20 cellular contexts compared by ENCODE assay signal in the genomic region with DNA sequence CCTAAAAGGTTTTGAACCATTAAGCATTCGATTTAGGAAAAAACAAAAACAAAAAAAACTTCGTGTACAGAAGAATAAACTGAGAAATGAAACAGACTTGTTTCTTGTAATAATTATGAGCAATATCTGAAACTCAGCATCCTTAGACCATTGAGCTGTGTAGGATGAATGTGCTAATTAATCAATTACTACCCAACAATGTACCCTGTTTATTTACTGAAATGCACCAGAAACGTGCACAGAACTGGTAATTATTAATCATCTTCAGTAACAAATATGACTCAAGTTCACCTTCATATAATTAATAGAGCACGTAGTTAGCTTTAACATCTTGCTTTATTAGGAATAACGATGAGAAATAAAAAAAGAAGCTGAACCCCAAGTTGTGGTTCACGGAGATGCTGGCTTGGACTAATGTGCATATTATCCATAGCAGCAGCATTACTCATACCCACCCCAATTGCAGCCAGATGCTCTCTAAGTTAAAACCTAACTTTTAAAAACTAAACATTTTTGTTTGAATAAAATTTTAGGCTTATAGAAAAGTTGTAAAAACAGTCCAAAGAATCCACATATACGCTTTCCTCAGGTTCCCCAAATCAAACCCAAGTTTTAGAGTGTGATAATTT. TPM values are rescaled to one million over a fixed set of nuclear protein-coding genes. Genes with fewer than 3 reads are reported as not detected.
DNase-seq lines count a peak whose midpoint lies in the region; ATAC-seq and TF ChIP-seq lines count a peak whose summit lies in the region.
"Had no signal": no experiment of that assay in that cellular context is flagged by ENCODE, and none has a peak within 500 bp of the region (broad histone marks: within the 10 kb centered on the region; RNA-seq: fewer than 3 reads in every experiment).

No MANE protein-coding gene starts in this region.

- no peak for TF ChIP-seq CTCF in fibroblast of pulmonary artery (IDR thresholded peaks at IDR 0.05; ENCODE audit: low read length, missing control alignments)
- TF ChIP-seq CTCF in smooth muscle cell (IDR thresholded peaks at IDR 0.05; ENCODE audit: borderline replicate concordance, insufficient read depth, poor library complexity, severe bottlenecking), result no peak

- DNase-seq in H4 (ENCODE audit: low spot score) (peak; percentile 25), fibroblast of pulmonary artery (ENCODE audit: low read depth) (peak; percentile 17), smooth muscle cell (lab: John Stamatoyannopoulos, UW; ENCODE audit: unreplicated experiment) (no peak), LoVo (ENCODE audit: low spot score) (no peak)
- no peak for DNase-seq in activated CD4-positive, alpha-beta T cell treated with anti-CD3 and anti-CD28 coated beads, Interleukin-2, amount 50 U/mL, for 1 hour
- DNase-seq: activated CD4-positive, alpha-beta memory T cell treated with anti-CD3 and anti-CD28 coated beads, Interleukin-2, amount 10 ng/mL, durations not matched to agents 7 days and 5 days; adrenal gland; cortex of kidney; left lung; NCI-H187 treated with DMSO at 0.1 percent for 48 hours; NCI-H526 treated with DMSO at 0.1 percent for 48 hours; PC-9; small intestine; transverse colon had no signal

- H3K27ac ChIP-seq in smooth muscle cell (ENCODE audit: low read depth), result no peak overlapping the region
- H3K27ac ChIP-seq: adrenal gland, epithelial cell of prostate, left lung, parathyroid adenoma, PC-9, transverse colon had no signal

- H3K79me2 ChIP-seq in smooth muscle cell (ENCODE audit: low read depth), result no peaks in the 10 kb centered on the region
- H3K79me2 ChIP-seq: parathyroid adenoma had no signal

- WGBS in smooth muscle cell (ENCODE audit: low lambda C conversion rate), result 70% methylated on average over 7 of the region's 7 CpGs

- H3K36me3 ChIP-seq in smooth muscle cell (ENCODE audit: low read depth), result no peaks in the 10 kb centered on the region
- H3K36me3 ChIP-seq: adrenal gland had no signal

- no peaks in the 10 kb centered on the region for H3F3A ChIP-seq in smooth muscle cell (ENCODE audit: low read depth)

- ATAC-seq in SK-N-SH treated with all-trans-retinoic acid at 6 μM for 48 hours (peak; percentile 96), GM21529 (IDR thresholded peaks at IDR 0.05; ENCODE audit: unreplicated experiment) (no peak), GM21360 (IDR thresholded peaks at IDR 0.05; ENCODE audit: unreplicated experiment) (no peak)
- ATAC-seq: left lung; stimulated activated effector memory CD8-positive, alpha-beta T cell treated with anti-CD3 and anti-CD28 coated beads, Interleukin-12 subunit alpha, Interleukin-12 subunit beta, amount 100 ng/mL, for 72 hours had no signal

- H4K20me1 ChIP-seq in smooth muscle cell (ENCODE audit: low read depth), result no peaks in the 10 kb centered on the region

- H3K4me2 ChIP-seq in smooth muscle cell, result peak overlapping the region; percentile 13
- H3K4me2 ChIP-seq: PC-9 had no signal

- H3K27me3 ChIP-seq in smooth muscle cell (ENCODE audit: low read depth), result no peaks in the 10 kb centered on the region
- H3K27me3 ChIP-seq: adrenal gland, left lung, transverse colon had no signal

- H3K9ac ChIP-seq in smooth muscle cell (ENCODE audit: low read depth), result no peak overlapping the region
- H3K9ac ChIP-seq: parathyroid adenoma had no signal

- no peak overlapping the region for H3K4me3 ChIP-seq in fibroblast of pulmonary artery (replicated peaks; ENCODE audit: low read depth, low read length)
- H3K4me3 ChIP-seq in smooth muscle cell, result no peak overlapping the region
- H3K4me3 ChIP-seq: adrenal gland, left lung, PC-9, transverse colon had no signal

- no peaks in the 10 kb centered on the region for H3K9me3 ChIP-seq in smooth muscle cell (replicated peaks; ENCODE audit: low read depth)
- H3K9me3 ChIP-seq: adrenal gland, left lung, transverse colon had no signal

- H3K4me1 ChIP-seq in smooth muscle cell (ENCODE audit: low read depth), result no peaks in the 10 kb centered on the region
- H3K4me1 ChIP-seq: parathyroid adenoma, transverse colon had no signal

- no peak overlapping the region for H2AFZ ChIP-seq in smooth muscle cell (ENCODE audit: low read depth)
- H2AFZ ChIP-seq: parathyroid adenoma, PC-9 had no signal

TF ChIP-seq in SK-N-SH treated with all-trans-retinoic acid at 6 μM for 48 hours, 23 proteins besides CTCF, POLR2A, EP300 and RAD21:
- TF ChIP-seq ZNF8 (CRISPR knock-in tag; IDR thresholded peaks at IDR 0.05), result no peak
- TF ChIP-seq, protein P1, sequence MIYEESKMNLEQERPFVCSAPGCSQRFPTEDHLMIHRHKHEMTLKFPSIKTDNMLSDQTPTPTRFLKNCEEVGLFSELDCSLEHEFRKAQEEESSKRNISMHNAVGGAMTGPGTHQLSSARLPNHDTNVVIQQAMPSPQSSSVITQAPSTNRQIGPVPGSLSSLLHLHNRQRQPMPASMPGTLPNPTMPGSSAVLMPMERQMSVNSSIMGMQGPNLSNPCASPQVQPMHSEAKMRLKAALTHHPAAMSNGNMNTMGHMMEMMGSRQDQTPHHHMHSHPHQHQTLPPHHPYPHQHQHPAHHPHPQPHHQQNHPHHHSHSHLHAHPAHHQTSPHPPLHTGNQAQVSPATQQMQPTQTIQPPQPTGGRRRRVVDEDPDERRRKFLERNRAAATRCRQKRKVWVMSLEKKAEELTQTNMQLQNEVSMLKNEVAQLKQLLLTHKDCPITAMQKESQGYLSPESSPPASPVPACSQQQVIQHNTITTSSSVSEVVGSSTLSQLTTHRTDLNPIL (CRISPR knock-in tag; IDR thresholded peaks at IDR 0.05; ENCODE audit: low read depth), result no peak
- no peak for TF ChIP-seq PPARA (CRISPR knock-in tag; IDR thresholded peaks at IDR 0.05; ENCODE audit: borderline replicate concordance)
- TF ChIP-seq ZFP3 (CRISPR knock-in tag; IDR thresholded peaks at IDR 0.05), result no peak
- TF ChIP-seq, protein P2, sequence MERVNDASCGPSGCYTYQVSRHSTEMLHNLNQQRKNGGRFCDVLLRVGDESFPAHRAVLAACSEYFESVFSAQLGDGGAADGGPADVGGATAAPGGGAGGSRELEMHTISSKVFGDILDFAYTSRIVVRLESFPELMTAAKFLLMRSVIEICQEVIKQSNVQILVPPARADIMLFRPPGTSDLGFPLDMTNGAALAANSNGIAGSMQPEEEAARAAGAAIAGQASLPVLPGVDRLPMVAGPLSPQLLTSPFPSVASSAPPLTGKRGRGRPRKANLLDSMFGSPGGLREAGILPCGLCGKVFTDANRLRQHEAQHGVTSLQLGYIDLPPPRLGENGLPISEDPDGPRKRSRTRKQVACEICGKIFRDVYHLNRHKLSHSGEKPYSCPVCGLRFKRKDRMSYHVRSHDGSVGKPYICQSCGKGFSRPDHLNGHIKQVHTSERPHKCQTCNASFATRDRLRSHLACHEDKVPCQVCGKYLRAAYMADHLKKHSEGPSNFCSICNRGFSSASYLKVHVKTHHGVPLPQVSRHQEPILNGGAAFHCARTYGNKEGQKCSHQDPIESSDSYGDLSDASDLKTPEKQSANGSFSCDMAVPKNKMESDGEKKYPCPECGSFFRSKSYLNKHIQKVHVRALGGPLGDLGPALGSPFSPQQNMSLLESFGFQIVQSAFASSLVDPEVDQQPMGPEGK (CRISPR knock-in tag; IDR thresholded peaks at IDR 0.05; ENCODE audit: borderline replicate concordance), result no peak
- no peak for TF ChIP-seq BACH2 (CRISPR knock-in tag; IDR thresholded peaks at IDR 0.05; ENCODE audit: borderline replicate concordance)
- no peak for TF ChIP-seq ARNTL (CRISPR knock-in tag; IDR thresholded peaks at IDR 0.05; ENCODE audit: borderline replicate concordance, low read depth)
- TF ChIP-seq, protein P3, sequence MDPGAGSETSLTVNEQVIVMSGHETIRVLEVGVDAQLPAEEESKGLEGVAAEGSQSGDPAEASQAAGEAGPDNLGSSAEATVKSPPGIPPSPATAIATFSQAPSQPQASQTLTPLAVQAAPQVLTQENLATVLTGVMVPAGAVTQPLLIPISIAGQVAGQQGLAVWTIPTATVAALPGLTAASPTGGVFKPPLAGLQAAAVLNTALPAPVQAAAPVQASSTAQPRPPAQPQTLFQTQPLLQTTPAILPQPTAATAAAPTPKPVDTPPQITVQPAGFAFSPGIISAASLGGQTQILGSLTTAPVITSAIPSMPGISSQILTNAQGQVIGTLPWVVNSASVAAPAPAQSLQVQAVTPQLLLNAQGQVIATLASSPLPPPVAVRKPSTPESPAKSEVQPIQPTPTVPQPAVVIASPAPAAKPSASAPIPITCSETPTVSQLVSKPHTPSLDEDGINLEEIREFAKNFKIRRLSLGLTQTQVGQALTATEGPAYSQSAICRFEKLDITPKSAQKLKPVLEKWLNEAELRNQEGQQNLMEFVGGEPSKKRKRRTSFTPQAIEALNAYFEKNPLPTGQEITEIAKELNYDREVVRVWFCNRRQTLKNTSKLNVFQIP (CRISPR knock-in tag; IDR thresholded peaks at IDR 0.05; ENCODE audit: borderline replicate concordance, low read depth), result no peak
- no peak for TF ChIP-seq RARB (CRISPR knock-in tag; IDR thresholded peaks at IDR 0.05)

RNA-seq across cellular contexts. Expression of a gene that starts 10.2 kb away (rescaled TPM):
- 2.4 and 2.5 TPM in 2 replicates for total RNA-seq in H4 (2014; rRNA removed; shearing (Covaris generic))
- total RNA-seq in smooth muscle cell, result 0.81 and 8.0 TPM in 2 replicates
- polyA plus RNA-seq in smooth muscle cell, result 5.6 and 5.9 TPM in 2 replicates

RNA-seq across cellular contexts. Expression of a gene that starts 31.8 kb away (rescaled TPM):
- 6.6 and 9.4 TPM in 2 replicates for total RNA-seq in H4 (2014; rRNA removed; shearing (Covaris generic))
- total RNA-seq in smooth muscle cell, result 4.4 and 6.9 TPM in 2 replicates
- polyA plus RNA-seq in smooth muscle cell, result 7.4 and 18.3 TPM in 2 replicates

Comparison
In these comparisons a context has a peak if more than half of its experiments do, and no peak if none do; other contexts are left out.
1. DNase-seq: peak in H4 (single experiment) and fibroblast of pulmonary artery (single experiment); none in smooth muscle cell (single experiment), activated CD4-positive, alpha-beta T cell treated with anti-CD3 and anti-CD28 coated beads, Interleukin-2, amount 50 U/mL, for 1 hour (single experiment) and LoVo (single experiment).